1 cellular context compared by ENCODE assay signal in the genomic region with DNA sequence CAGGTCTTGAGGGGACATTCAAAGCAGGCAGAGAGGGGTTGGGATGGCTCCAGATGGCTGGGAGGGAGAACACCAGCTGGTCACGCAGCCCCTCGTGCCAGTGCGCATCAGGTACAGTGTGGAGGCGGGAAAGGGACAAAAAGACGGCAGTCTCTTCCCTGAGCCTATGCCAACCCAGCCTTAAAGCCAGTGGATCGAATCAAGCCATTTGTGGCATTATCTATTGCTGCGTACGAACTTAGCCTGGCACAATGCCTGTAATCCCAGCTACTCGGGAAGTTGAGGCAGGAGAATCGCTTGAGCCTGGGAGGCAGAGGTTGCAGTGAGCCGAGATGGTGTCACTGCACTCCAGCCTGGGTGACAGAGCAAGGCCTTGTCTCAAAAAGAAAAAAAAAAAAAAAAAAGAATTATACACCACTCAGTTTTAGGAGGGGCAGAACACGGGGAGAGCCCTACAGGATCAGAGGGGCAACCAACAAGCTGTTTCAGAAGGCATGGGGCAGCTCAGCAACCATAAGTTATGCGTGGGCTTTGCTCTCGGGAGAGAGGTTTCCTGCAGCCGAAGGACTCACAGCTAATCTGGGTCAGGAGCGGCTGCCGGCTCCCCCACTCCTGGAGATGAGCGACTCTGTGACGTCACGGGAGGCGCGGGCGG.
TF ChIP-seq lines count a peak whose summit lies in the region.

No MANE protein-coding gene starts in this region.

TF ChIP-seq in K562, 482 proteins besides CTCF, POLR2A, EP300 and RAD21 (continued from another document and continues in another):
- peak; percentile 89 for TF ChIP-seq TAF1 (IDR thresholded peaks at IDR 0.05; ENCODE audit: control insufficient read depth, extremely low read depth, insufficient read depth, low read length, severe bottlenecking)
- TF ChIP-seq CCAR2 (IDR thresholded peaks at IDR 0.05; ENCODE audit: low read depth, low read length) = no peak
- TF ChIP-seq NFE2L1 (tag; IDR thresholded peaks at IDR 0.05; ENCODE audit: borderline replicate concordance, low read depth) = no peak
- TF ChIP-seq KLF16 (IDR thresholded peaks at IDR 0.05) = no peak
- TF ChIP-seq ILK (tag; IDR thresholded peaks at IDR 0.05; ENCODE audit: borderline replicate concordance, low read depth) = no peak
- TF ChIP-seq, protein P1, sequence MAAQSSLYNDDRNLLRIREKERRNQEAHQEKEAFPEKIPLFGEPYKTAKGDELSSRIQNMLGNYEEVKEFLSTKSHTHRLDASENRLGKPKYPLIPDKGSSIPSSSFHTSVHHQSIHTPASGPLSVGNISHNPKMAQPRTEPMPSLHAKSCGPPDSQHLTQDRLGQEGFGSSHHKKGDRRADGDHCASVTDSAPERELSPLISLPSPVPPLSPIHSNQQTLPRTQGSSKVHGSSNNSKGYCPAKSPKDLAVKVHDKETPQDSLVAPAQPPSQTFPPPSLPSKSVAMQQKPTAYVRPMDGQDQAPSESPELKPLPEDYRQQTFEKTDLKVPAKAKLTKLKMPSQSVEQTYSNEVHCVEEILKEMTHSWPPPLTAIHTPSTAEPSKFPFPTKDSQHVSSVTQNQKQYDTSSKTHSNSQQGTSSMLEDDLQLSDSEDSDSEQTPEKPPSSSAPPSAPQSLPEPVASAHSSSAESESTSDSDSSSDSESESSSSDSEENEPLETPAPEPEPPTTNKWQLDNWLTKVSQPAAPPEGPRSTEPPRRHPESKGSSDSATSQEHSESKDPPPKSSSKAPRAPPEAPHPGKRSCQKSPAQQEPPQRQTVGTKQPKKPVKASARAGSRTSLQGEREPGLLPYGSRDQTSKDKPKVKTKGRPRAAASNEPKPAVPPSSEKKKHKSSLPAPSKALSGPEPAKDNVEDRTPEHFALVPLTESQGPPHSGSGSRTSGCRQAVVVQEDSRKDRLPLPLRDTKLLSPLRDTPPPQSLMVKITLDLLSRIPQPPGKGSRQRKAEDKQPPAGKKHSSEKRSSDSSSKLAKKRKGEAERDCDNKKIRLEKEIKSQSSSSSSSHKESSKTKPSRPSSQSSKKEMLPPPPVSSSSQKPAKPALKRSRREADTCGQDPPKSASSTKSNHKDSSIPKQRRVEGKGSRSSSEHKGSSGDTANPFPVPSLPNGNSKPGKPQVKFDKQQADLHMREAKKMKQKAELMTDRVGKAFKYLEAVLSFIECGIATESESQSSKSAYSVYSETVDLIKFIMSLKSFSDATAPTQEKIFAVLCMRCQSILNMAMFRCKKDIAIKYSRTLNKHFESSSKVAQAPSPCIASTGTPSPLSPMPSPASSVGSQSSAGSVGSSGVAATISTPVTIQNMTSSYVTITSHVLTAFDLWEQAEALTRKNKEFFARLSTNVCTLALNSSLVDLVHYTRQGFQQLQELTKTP (IDR thresholded peaks at IDR 0.05; ENCODE audit: low read depth in 1 of 2, partially characterized antibody in 2 of 2) = peak in 1 of 2 experiments; percentile 57
- no peak for TF ChIP-seq SMAD4 (CRISPR knock-in tag; conservative IDR thresholded peaks at IDR 0.05)
- TF ChIP-seq PTBP1 (IDR thresholded peaks at IDR 0.05; ENCODE audit: low read depth, low read length) = no peak
- no peak for TF ChIP-seq MAFG (tag; conservative IDR thresholded peaks at IDR 0.05)
- no peak for TF ChIP-seq HMG20B (CRISPR knock-in tag; IDR thresholded peaks at IDR 0.05)
- TF ChIP-seq ASH1L (IDR thresholded peaks at IDR 0.05; ENCODE audit: borderline replicate concordance, low read depth, partially characterized antibody) = peak; percentile 27
- no peak for TF ChIP-seq E2F8 (IDR thresholded peaks at IDR 0.05; ENCODE audit: low read depth, partially characterized antibody)
- TF ChIP-seq RCOR1 (IDR thresholded peaks at IDR 0.05; ENCODE audit: borderline replicate concordance in 1 of 2, low read depth in 2 of 2, low read length in 2 of 2) = peak in 1 of 2 experiments; percentile 80; a peak in 2 of 4 replicates
- no peak for TF ChIP-seq NFATC3 (IDR thresholded peaks at IDR 0.05)
- no peak for TF ChIP-seq ZNF280B (CRISPR knock-in tag; IDR thresholded peaks at IDR 0.05)
- TF ChIP-seq SRSF9 (IDR thresholded peaks at IDR 0.05; ENCODE audit: borderline replicate concordance, low read depth, low read length) = no peak
- no peak for TF ChIP-seq NCOR1 (IDR thresholded peaks at IDR 0.05)
- no peak for TF ChIP-seq ZNF668 (CRISPR knock-in tag; IDR thresholded peaks at IDR 0.05)
- no peak for TF ChIP-seq PYGO2 (tag; IDR thresholded peaks at IDR 0.05)
- no peak for TF ChIP-seq HINFP (tag; conservative IDR thresholded peaks at IDR 0.05; ENCODE audit: low read depth)
- TF ChIP-seq, protein P2, sequence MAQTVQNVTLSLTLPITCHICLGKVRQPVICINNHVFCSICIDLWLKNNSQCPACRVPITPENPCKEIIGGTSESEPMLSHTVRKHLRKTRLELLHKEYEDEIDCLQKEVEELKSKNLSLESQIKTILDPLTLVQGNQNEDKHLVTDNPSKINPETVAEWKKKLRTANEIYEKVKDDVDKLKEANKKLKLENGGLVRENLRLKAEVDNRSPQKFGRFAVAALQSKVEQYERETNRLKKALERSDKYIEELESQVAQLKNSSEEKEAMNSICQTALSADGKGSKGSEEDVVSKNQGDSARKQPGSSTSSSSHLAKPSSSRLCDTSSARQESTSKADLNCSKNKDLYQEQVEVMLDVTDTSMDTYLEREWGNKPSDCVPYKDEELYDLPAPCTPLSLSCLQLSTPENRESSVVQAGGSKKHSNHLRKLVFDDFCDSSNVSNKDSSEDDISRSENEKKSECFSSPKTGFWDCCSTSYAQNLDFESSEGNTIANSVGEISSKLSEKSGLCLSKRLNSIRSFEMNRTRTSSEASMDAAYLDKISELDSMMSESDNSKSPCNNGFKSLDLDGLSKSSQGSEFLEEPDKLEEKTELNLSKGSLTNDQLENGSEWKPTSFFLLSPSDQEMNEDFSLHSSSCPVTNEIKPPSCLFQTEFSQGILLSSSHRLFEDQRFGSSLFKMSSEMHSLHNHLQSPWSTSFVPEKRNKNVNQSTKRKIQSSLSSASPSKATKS (CRISPR knock-in tag; IDR thresholded peaks at IDR 0.05) = 0 out of 2 replicates have a peak, but pooled peaks have one; percentile 26
- TF ChIP-seq, protein P3, sequence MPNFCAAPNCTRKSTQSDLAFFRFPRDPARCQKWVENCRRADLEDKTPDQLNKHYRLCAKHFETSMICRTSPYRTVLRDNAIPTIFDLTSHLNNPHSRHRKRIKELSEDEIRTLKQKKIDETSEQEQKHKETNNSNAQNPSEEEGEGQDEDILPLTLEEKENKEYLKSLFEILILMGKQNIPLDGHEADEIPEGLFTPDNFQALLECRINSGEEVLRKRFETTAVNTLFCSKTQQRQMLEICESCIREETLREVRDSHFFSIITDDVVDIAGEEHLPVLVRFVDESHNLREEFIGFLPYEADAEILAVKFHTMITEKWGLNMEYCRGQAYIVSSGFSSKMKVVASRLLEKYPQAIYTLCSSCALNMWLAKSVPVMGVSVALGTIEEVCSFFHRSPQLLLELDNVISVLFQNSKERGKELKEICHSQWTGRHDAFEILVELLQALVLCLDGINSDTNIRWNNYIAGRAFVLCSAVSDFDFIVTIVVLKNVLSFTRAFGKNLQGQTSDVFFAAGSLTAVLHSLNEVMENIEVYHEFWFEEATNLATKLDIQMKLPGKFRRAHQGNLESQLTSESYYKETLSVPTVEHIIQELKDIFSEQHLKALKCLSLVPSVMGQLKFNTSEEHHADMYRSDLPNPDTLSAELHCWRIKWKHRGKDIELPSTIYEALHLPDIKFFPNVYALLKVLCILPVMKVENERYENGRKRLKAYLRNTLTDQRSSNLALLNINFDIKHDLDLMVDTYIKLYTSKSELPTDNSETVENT (CRISPR knock-in tag; IDR thresholded peaks at IDR 0.05) = 0 out of 2 replicates have a peak, but pooled peaks have one; percentile 10
- TF ChIP-seq SAP30 (IDR thresholded peaks at IDR 0.05; ENCODE audit: borderline replicate concordance, insufficient read depth, low read depth, low read length, poor library complexity, severe bottlenecking) = no peak
- TF ChIP-seq NFE2 (IDR thresholded peaks at IDR 0.05; ENCODE audit: low read depth) = no peak
- TF ChIP-seq KDM1A (IDR thresholded peaks at IDR 0.05) = no peak
- peak; percentile 35 for TF ChIP-seq TEAD4 (IDR thresholded peaks at IDR 0.05; ENCODE audit: low read length)
- TF ChIP-seq TEAD4 (CRISPR knock-in tag; IDR thresholded peaks at IDR 0.05; ENCODE audit: borderline replicate concordance) = no peak
- TF ChIP-seq ATF1 (CRISPR knock-in tag; IDR thresholded peaks at IDR 0.05) = peak; percentile 88
- TF ChIP-seq ATF1 (tag; IDR thresholded peaks at IDR 0.05) = peak; percentile 99
- no peak for TF ChIP-seq TCF7L2 (IDR thresholded peaks at IDR 0.05; ENCODE audit: low read depth, low read length)
- no peak for TF ChIP-seq CBX3 (IDR thresholded peaks at IDR 0.05; ENCODE audit: borderline replicate concordance in 1 of 2, low read length in 2 of 2)
- TF ChIP-seq, protein P4, sequence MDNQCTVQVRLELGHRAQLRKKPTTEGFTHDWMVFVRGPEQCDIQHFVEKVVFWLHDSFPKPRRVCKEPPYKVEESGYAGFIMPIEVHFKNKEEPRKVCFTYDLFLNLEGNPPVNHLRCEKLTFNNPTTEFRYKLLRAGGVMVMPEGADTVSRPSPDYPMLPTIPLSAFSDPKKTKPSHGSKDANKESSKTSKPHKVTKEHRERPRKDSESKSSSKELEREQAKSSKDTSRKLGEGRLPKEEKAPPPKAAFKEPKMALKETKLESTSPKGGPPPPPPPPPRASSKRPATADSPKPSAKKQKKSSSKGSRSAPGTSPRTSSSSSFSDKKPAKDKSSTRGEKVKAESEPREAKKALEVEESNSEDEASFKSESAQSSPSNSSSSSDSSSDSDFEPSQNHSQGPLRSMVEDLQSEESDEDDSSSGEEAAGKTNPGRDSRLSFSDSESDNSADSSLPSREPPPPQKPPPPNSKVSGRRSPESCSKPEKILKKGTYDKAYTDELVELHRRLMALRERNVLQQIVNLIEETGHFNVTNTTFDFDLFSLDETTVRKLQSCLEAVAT (IDR thresholded peaks at IDR 0.05) = peak in 1 of 2 experiments; percentile 70; a peak in 2 of 4 replicates
- TF ChIP-seq ATF7 (IDR thresholded peaks at IDR 0.05) = no peak; the same call in none of the 2 replicates
- TF ChIP-seq ZNF280A (IDR thresholded peaks at IDR 0.05; ENCODE audit: low read depth, partially characterized antibody) = no peak
